8 cellular contexts compared by ENCODE assay signal in genomic region chr19:18478545-18479311, GRCh38. TPM values are rescaled to one million over a fixed set of nuclear protein-coding genes. Genes with fewer than 3 reads are reported as not detected.
DNase-seq lines count a peak whose midpoint lies in the region; ATAC-seq and TF ChIP-seq lines count a peak whose summit lies in the region.

No MANE protein-coding gene starts in this region.

- H3K9me3 ChIP-seq in right atrium auricular region (no peaks in the 10 kb centered on the region), spleen (no peaks in the 10 kb centered on the region)

- H3K27me3 ChIP-seq in right atrium auricular region: no peaks in the 10 kb centered on the region
- H3K27me3 ChIP-seq in spleen (replicated peaks in 1 of 7): no peaks in the 10 kb centered on the region

- TF ChIP-seq POLR2A in GM18505 (IDR thresholded peaks at IDR 0.05; ENCODE audit: borderline replicate concordance, extremely low read depth, insufficient read depth, insufficient read length) (no peak), spleen (IDR thresholded peaks at IDR 0.05) (no peak)

- WGBS in spleen, 5 donors: 11 to 51% (median 42%) methylated on average over 9 to 17 of the region's 17 CpGs

- ATAC-seq in GM18505 (IDR thresholded peaks at IDR 0.05; ENCODE audit: unreplicated experiment) (peak; percentile 42), HG02885 (IDR thresholded peaks at IDR 0.05; ENCODE audit: poor library complexity, unreplicated experiment) (peak; percentile 73)
- peak; percentile 76 for ATAC-seq in activated naive CD8-positive, alpha-beta T cell treated with anti-CD3 and anti-CD28 coated beads, Interleukin-2, amount 10 ng/mL, durations not matched to agents 7 days and 5 days (ENCODE audit: low read depth)

- no peaks in the 10 kb centered on the region for H3K9me3 Mint-ChIP-seq in activated naive CD8-positive, alpha-beta T cell treated with anti-CD3 and anti-CD28 coated beads, Interleukin-2, amount 10 ng/mL, durations not matched to agents 7 days and 5 days

- TF ChIP-seq CTCF in right atrium auricular region (IDR thresholded peaks at IDR 0.05): no peak
- peak in 2 of 11 experiments; percentile 17 to 19 for TF ChIP-seq CTCF in spleen (IDR thresholded peaks at IDR 0.05 in 8 of 11, conservative IDR thresholded peaks at IDR 0.05 in 3 of 11)

- H3K4me3 ChIP-seq in right atrium auricular region (no peak overlapping the region), spleen (peak overlapping the region in 1 of 8 donors; percentile 51)

- peaks cover 61% of the 10 kb centered on the region for H3K4me1 Mint-ChIP-seq in activated naive CD8-positive, alpha-beta T cell treated with anti-CD3 and anti-CD28 coated beads, Interleukin-2, amount 10 ng/mL, durations not matched to agents 7 days and 5 days

- H3K27ac Mint-ChIP-seq in activated naive CD8-positive, alpha-beta T cell treated with anti-CD3 and anti-CD28 coated beads, Interleukin-2, amount 10 ng/mL, durations not matched to agents 7 days and 5 days: peak overlapping the region; percentile 70

- peak; percentile 77 to 90 for DNase-seq in SHP77 (lab: John Stamatoyannopoulos, UW)
- peak; percentile 59 for DNase-seq in activated naive CD8-positive, alpha-beta T cell treated with anti-CD3 and anti-CD28 coated beads, Interleukin-2, amount 10 ng/mL, durations not matched to agents 7 days and 5 days
- DNase-seq in right atrium auricular region (ENCODE audit: low spot score): peak; percentile 93
- peak; percentile 92 for DNase-seq in spleen
- DNase-seq in ecto neural progenitor cell (ENCODE audit: low spot score): no peak
- no peak for DNase-seq in putamen (ENCODE audit: low spot score)

- H3K4me1 ChIP-seq in right atrium auricular region (peaks cover 0 to 66% of the 10 kb centered on the region in 2 donors), spleen (peaks cover 42 to 100% (median 89%) of the 10 kb centered on the region in 6 donors)

- no peaks in the 10 kb centered on the region for H3K36me3 Mint-ChIP-seq in activated naive CD8-positive, alpha-beta T cell treated with anti-CD3 and anti-CD28 coated beads, Interleukin-2, amount 10 ng/mL, durations not matched to agents 7 days and 5 days

- no peaks in the 10 kb centered on the region for H3K27me3 Mint-ChIP-seq in activated naive CD8-positive, alpha-beta T cell treated with anti-CD3 and anti-CD28 coated beads, Interleukin-2, amount 10 ng/mL, durations not matched to agents 7 days and 5 days

- POLR2A ChIA-PET in activated naive CD8-positive, alpha-beta T cell treated with anti-CD3 and anti-CD28 coated beads, Interleukin-2, amount 10 ng/mL, durations not matched to agents 7 days and 5 days (lab: Charles Lee): interaction anchor here (0.6 to 1.2 kb wide), 3 partner anchors 21 to 109 kb away, joined by 3 to 4 read pairs (median 3); partner anchors contain the start of genes REX1BD and UBA52

- no peaks in the 10 kb centered on the region for H3K36me3 ChIP-seq in right atrium auricular region
- peaks cover 0 to 3% (median 0%) of the 10 kb centered on the region in 6 donors for H3K36me3 ChIP-seq in spleen

- intact Hi-C loops in spleen (cut with DNase I; ENCODE audit: low total_unique reads): no loop called here

- H3K4me3 Mint-ChIP-seq in activated naive CD8-positive, alpha-beta T cell treated with anti-CD3 and anti-CD28 coated beads, Interleukin-2, amount 10 ng/mL, durations not matched to agents 7 days and 5 days: peak overlapping the region; percentile 54

- H3K27ac ChIP-seq in right atrium auricular region: peak overlapping the region; percentile 78 to 90
- peak overlapping the region; percentile 54 to 91 (median 84) for H3K27ac ChIP-seq in spleen

RNA-seq across cellular contexts. Expression of gene ISYNA1, which starts 40.8 kb away (rescaled TPM):
- total RNA-seq in activated naive CD8-positive, alpha-beta T cell treated with anti-CD3 and anti-CD28 coated beads, Interleukin-2, amount 10 ng/mL, durations not matched to agents 7 days and 5 days: 10 to 100 TPM; 39.6 to 43.4 TPM
- total RNA-seq in right atrium auricular region (10 to 100 TPM; 24.1 to 49.4 TPM), spleen (10 to 100 TPM; 37.5 to 82.3 (median 44.4) TPM)
- polyA plus RNA-seq in spleen: 10 to 100 TPM; 31.7 to 58.2 (median 49.0) TPM

RNA-seq across cellular contexts. Expression of gene ELL, which starts 43.1 kb away (rescaled TPM):
- total RNA-seq in activated naive CD8-positive, alpha-beta T cell treated with anti-CD3 and anti-CD28 coated beads, Interleukin-2, amount 10 ng/mL, durations not matched to agents 7 days and 5 days: 10 to 100 TPM; 28.5 to 31.2 TPM
- total RNA-seq in right atrium auricular region (10 to 100 TPM; 12.4 to 17.5 TPM), spleen (10 to 100 TPM; 23.0 to 44.8 (median 32.1) TPM)
- 10 to 100 TPM in 1 of 3 donors, 1 to 10 TPM in 2; 4.5 to 14.2 (median 7.9) TPM for polyA plus RNA-seq in spleen

RNA-seq across cellular contexts. Expression of gene SSBP4, which starts 59.5 kb away (rescaled TPM):
- 100 to 1,000 TPM; 152 to 158 TPM for total RNA-seq in activated naive CD8-positive, alpha-beta T cell treated with anti-CD3 and anti-CD28 coated beads, Interleukin-2, amount 10 ng/mL, durations not matched to agents 7 days and 5 days
- total RNA-seq in right atrium auricular region (10 to 100 TPM; 31.7 to 59.5 TPM), spleen (100 to 1,000 TPM in 1 of 7 donors, 10 to 100 TPM in 6; 56.3 to 103 (median 82.4) TPM)
- polyA plus RNA-seq in spleen: 100 to 1,000 TPM in 1 of 3 donors, 10 to 100 TPM in 2; 80.6 to 143 (median 94.9) TPM

Comparison
In these comparisons a context has a peak if more than half of its experiments do, and no peak if none do; other contexts are left out.
1. DNase-seq: peak in SHP77 (2 of 2), activated naive CD8-positive, alpha-beta T cell treated with anti-CD3 and anti-CD28 coated beads, Interleukin-2, amount 10 ng/mL, durations not matched to agents 7 days and 5 days (single experiment), right atrium auricular region (single experiment) and spleen (single experiment); none in ecto neural progenitor cell (single experiment) and putamen (single experiment).
2. Peak in every context shown above with its lines, with median percentiles within 50 percentile points of each other: ATAC-seq.